Comparison of ENCODE assay signal across 14 cellular contexts in the genomic region with DNA sequence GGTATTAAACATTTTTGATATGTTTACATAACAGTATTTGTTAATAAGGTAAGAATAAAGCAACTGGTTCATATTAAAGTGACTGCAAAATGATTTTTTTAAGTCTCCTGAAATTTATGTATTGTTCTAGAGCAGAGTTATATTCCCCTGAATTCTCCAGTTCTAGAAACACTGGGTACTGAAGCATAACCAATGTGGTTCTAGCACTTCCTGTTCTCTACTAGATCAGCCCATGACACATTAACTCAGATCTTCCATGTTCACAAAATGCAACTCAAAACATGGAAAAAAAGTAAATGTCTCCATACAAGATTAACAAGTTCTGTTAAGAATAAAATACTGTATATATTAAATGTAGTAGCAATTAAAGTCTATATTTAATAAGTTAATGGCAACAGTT. TPM values are rescaled to one million over a fixed set of nuclear protein-coding genes. Genes with fewer than 3 reads are reported as not detected.
DNase-seq lines count a peak whose midpoint lies in the region.
"Had no signal": no experiment of that assay in that cellular context is flagged by ENCODE, and none has a peak within 500 bp of the region (broad histone marks: within the 10 kb centered on the region; RNA-seq: fewer than 3 reads in every experiment).

No MANE protein-coding gene starts in this region.

- DNase-seq in DMS79 treated with DMSO at 0.1 percent for 48 hours (lab: John Stamatoyannopoulos, UW) (peak; percentile 50), DMS79 (lab: John Stamatoyannopoulos, UW) (no peak), LHCN-M2 (ENCODE audit: low read depth) (peak; percentile 27), dermis blood vessel endothelial cell (peak; percentile 7), renal cortical epithelial cell (ENCODE audit: low read depth) (peak; percentile 68), KG1 (lab: John Stamatoyannopoulos, UW) (no peak), AML-193 (lab: John Stamatoyannopoulos, UW) (no peak)
- DNase-seq in activated naive CD4-positive, alpha-beta T cell (lab: John Stamatoyannopoulos, UW), result no peak
- DNase-seq: activated naive CD8-positive, alpha-beta T cell treated with anti-CD3 and anti-CD28 coated beads, Interleukin-2, amount 50 U/mL, for 24 hours; Karpas-422; NCI-H1694 treated with DMSO at 0.1 percent for 48 hours; stimulated activated CD4-positive, alpha-beta T cell treated with anti-CD3 and anti-CD28 coated beads, Interleukin-4, amount 100 ng/mL, for 4 hours; WERI-Rb-1 had no signal

RNA-seq across cellular contexts. Expression of gene NEGR1, which starts 3.9 kb away (rescaled TPM):
- 6.5 and 8.8 TPM in 2 replicates for total RNA-seq in LHCN-M2 (2014; rRNA removed)
- 15.5 TPM for polyA plus RNA-seq in LHCN-M2 (2012)
- under 0.01 and 1.3 TPM in 2 replicates for total RNA-seq in dermis blood vessel endothelial cell
- 1.6 and 14.9 TPM in 2 replicates for total RNA-seq in renal cortical epithelial cell
- total RNA-seq: activated T-helper 1 cell treated with anti-CD3 and anti-CD28 coated beads, Interleukin-12 subunit alpha, Interleukin-12 subunit beta, Interleukin-2, Interleukin-4 antibody, amounts not matched to agents 30 ng/mL and 10 ng/mL and 1 ng/mL, durations not matched to agents 14 hours and 24 hours and 36 hours had no signal

Comparison
In these comparisons a context has a peak if more than half of its experiments do, and no peak if none do; other contexts are left out.
1. DNase-seq: peak in DMS79 treated with DMSO at 0.1 percent for 48 hours (single experiment), LHCN-M2 (single experiment), dermis blood vessel endothelial cell (single experiment) and renal cortical epithelial cell (single experiment); none in DMS79 (single experiment), activated naive CD4-positive, alpha-beta T cell (0 of 4), KG1 (single experiment) and AML-193 (0 of 2).